Comparison of ENCODE assay signal across 25 cellular contexts in genomic region chr11:7530013-7530412, GRCh38. TPM values are rescaled to one million over a fixed set of nuclear protein-coding genes. Genes with fewer than 3 reads are reported as not detected.
"Had no signal": no experiment of that assay in that cellular context is flagged by ENCODE, and none has a peak within 500 bp of the region (broad histone marks: within the 10 kb centered on the region; RNA-seq: fewer than 3 reads in every experiment).

No MANE protein-coding gene starts in this region.

- H3K4me3 Mint-ChIP-seq: activated CD4-positive, alpha-beta T cell treated with anti-CD3 and anti-CD28 coated beads for 36 hours; activated T-cell treated with anti-CD3 and anti-CD28 coated beads, Interleukin-2, amount 50 U/mL, for 72 hours; natural killer cell treated with Interleukin-12 subunit alpha and Interleukin-12 subunit beta and Interleukin-15 and Interleukin-18, amount 100 ng/mL, for 72 hours; stimulated activated naive CD8-positive, alpha-beta T cell treated with anti-CD3 and anti-CD28 coated beads, Interleukin-15, Interleukin-2, amounts not matched to agents 100 ng/mL and 50 ng/mL, for 24 hours; T-helper 2 cell treated with Interferon-gamma antibody and Interleukin-4, amounts not matched to agents 5 μg/mL and 100 μg/mL, for 36 hours had no signal

- H3K9me3 Mint-ChIP-seq: activated naive CD4-positive, alpha-beta T cell treated with anti-CD3 and anti-CD28 coated beads, Interleukin-2, amount 50 U/mL, for 72 hours; activated T-cell treated with anti-CD3 and anti-CD28 coated beads, Interleukin-2, amount 50 U/mL, for 72 hours; natural killer cell treated with Interleukin-12 subunit alpha and Interleukin-12 subunit beta and Interleukin-15 and Interleukin-18, amount 100 ng/mL, for 72 hours; stimulated activated naive CD8-positive, alpha-beta T cell treated with anti-CD3 and anti-CD28 coated beads, Interleukin-15, Interleukin-2, amounts not matched to agents 100 ng/mL and 50 ng/mL, for 24 hours; T-cell; T-helper 2 cell treated with Interferon-gamma antibody and Interleukin-4, amounts not matched to agents 5 μg/mL and 100 μg/mL, for 36 hours had no signal

- H3K27me3 ChIP-seq: adrenal gland, body of pancreas, heart right ventricle, upper lobe of left lung had no signal

- DNase-seq: activated CD4-positive, alpha-beta T cell treated with anti-CD3 and anti-CD28 coated beads for 36 hours; activated CD4-positive, CD25-positive, alpha-beta regulatory T cell; activated naive CD4-positive, alpha-beta T cell; activated T-cell treated with anti-CD3 and anti-CD28 coated beads for 4 hours; activated T-cell treated with anti-CD3 and anti-CD28 coated beads, Interleukin-2, amount 50 U/mL, for 72 hours; adrenal gland; aorta; body of pancreas; effector CD8-positive, alpha-beta T cell; heart right ventricle; left lung; mesendoderm; right cardiac atrium; spleen; T-cell; upper lobe of left lung had no signal

- H3K4me3 ChIP-seq: adrenal gland, body of pancreas, heart right ventricle, left lung, lung, spleen, upper lobe of left lung had no signal

- H3K9me3 ChIP-seq: adrenal gland, body of pancreas, heart right ventricle, left lung, spleen, upper lobe of left lung had no signal

- H3K36me3 Mint-ChIP-seq: activated naive CD4-positive, alpha-beta T cell treated with anti-CD3 and anti-CD28 coated beads, Interleukin-2, amount 50 U/mL, for 72 hours; natural killer cell treated with Interleukin-12 subunit alpha and Interleukin-12 subunit beta and Interleukin-15 and Interleukin-18, amount 100 ng/mL, for 72 hours had no signal

- ATAC-seq: activated CD4-positive, alpha-beta T cell treated with anti-CD3 and anti-CD28 coated beads for 36 hours; activated naive CD4-positive, alpha-beta T cell treated with anti-CD3 and anti-CD28 coated beads, Interleukin-2, amount 50 U/mL, for 72 hours; activated T-cell treated with anti-CD3 and anti-CD28 coated beads, Interleukin-2, amount 50 U/mL, for 72 hours; body of pancreas; heart right ventricle; left lung; natural killer cell treated with Interleukin-12 subunit alpha and Interleukin-12 subunit beta and Interleukin-15 and Interleukin-18, amount 100 ng/mL, for 72 hours; right cardiac atrium; T-cell had no signal

- H3K27ac Mint-ChIP-seq: activated CD4-positive, alpha-beta T cell treated with anti-CD3 and anti-CD28 coated beads for 36 hours; activated naive CD4-positive, alpha-beta T cell treated with anti-CD3 and anti-CD28 coated beads, Interleukin-2, amount 50 U/mL, for 72 hours; activated T-cell treated with anti-CD3 and anti-CD28 coated beads, Interleukin-2, amount 50 U/mL, for 72 hours; stimulated activated naive CD8-positive, alpha-beta T cell treated with anti-CD3 and anti-CD28 coated beads, Interleukin-15, Interleukin-2, amounts not matched to agents 100 ng/mL and 50 ng/mL, for 24 hours; T-helper 2 cell treated with Interferon-gamma antibody and Interleukin-4, amounts not matched to agents 5 μg/mL and 100 μg/mL, for 36 hours had no signal

- H3K4me1 ChIP-seq: adrenal gland, left lung had no signal

- H3K27me3 Mint-ChIP-seq: activated CD4-positive, alpha-beta T cell treated with anti-CD3 and anti-CD28 coated beads for 36 hours; natural killer cell treated with Interleukin-12 subunit alpha and Interleukin-12 subunit beta and Interleukin-15 and Interleukin-18, amount 100 ng/mL, for 72 hours; stimulated activated naive CD8-positive, alpha-beta T cell treated with anti-CD3 and anti-CD28 coated beads, Interleukin-15, Interleukin-2, amounts not matched to agents 100 ng/mL and 50 ng/mL, for 24 hours; T-cell had no signal

- H3K36me3 ChIP-seq: adrenal gland, heart right ventricle, left lung, spleen, upper lobe of left lung had no signal

- FAIRE-seq: colon had no signal

- H3K27ac ChIP-seq: adrenal gland, body of pancreas, heart right ventricle, left lung, spleen, upper lobe of left lung had no signal

RNA-seq across cellular contexts. Expression of gene OLFML1, which starts 44.7 kb away (rescaled TPM):
- total RNA-seq: activated CD4-positive, alpha-beta T cell treated with anti-CD3 and anti-CD28 coated beads for 36 hours; activated naive CD4-positive, alpha-beta T cell treated with anti-CD3 and anti-CD28 coated beads, Interleukin-2, amount 50 U/mL, for 72 hours; activated T-cell treated with anti-CD3 and anti-CD28 coated beads, Interleukin-2, amount 50 U/mL, for 72 hours; dermis microvascular lymphatic vessel endothelial cell; epithelial cell of proximal tubule; mononuclear cell; natural killer cell treated with Interleukin-12 subunit alpha and Interleukin-12 subunit beta and Interleukin-15 and Interleukin-18, amount 100 ng/mL, for 72 hours had no signal
